ENCODE assay signal across 24 cellular contexts in genomic region chr9:114469091-114469853, GRCh38.
"Had no signal": no experiment of that assay in that cellular context is flagged by ENCODE, and none has a peak within 500 bp of the region (broad histone marks: within the 10 kb centered on the region; RNA-seq: fewer than 3 reads in every experiment).

No MANE protein-coding gene starts in this region.

- H3K4me3 Mint-ChIP-seq: dendritic cell treated with granulocyte-macrophage colony-stimulating factor and Interleukin-4, amounts not matched to agents 40 ng/mL and 50 ng/mL, for 4 days; natural killer cell; stimulated activated memory B cell treated with anti-CD40 and anti-IgM and Interleukin-4, amounts not matched to agents 10 μg/mL and 1 μg/mL and 100 μg/mL, for 72 hours; stimulated activated naive CD8-positive, alpha-beta T cell treated with anti-CD3 and anti-CD28 coated beads, Interleukin-15, Interleukin-2, amounts not matched to agents 100 ng/mL and 50 ng/mL, for 24 hours had no signal

- DNase-seq: effector memory CD4-positive, alpha-beta T cell; erythroblast; esophagus squamous epithelium; foreskin melanocyte; glutamatergic neuron; heart right ventricle; hippocampal formation; left cardiac atrium; mammary epithelial cell; natural killer cell; pancreas; stimulated activated CD4-positive, alpha-beta T cell treated with anti-CD3 and anti-CD28 coated beads, Interleukin-12 subunit alpha, Interleukin-12 subunit beta, amount 100 ng/mL, for 4 hours; stimulated activated CD4-positive, alpha-beta T cell treated with anti-CD3 and anti-CD28 coated beads, Interleukin-1b, Interleukin-23, amount 100 ng/mL, for 48 hours; stimulated activated CD4-positive, alpha-beta T cell treated with anti-CD3 and anti-CD28 coated beads, Interleukin-4, amount 100 ng/mL, for 1 hour; thyroid gland; trophoblast cell had no signal

- H3K9me3 Mint-ChIP-seq: dendritic cell treated with granulocyte-macrophage colony-stimulating factor and Interleukin-4, amounts not matched to agents 40 ng/mL and 50 ng/mL, for 4 days; stimulated activated memory B cell treated with anti-CD40 and anti-IgM and Interleukin-4, amounts not matched to agents 10 μg/mL and 1 μg/mL and 100 μg/mL, for 72 hours; stimulated activated naive CD8-positive, alpha-beta T cell treated with anti-CD3 and anti-CD28 coated beads, Interleukin-15, Interleukin-2, amounts not matched to agents 100 ng/mL and 50 ng/mL, for 24 hours had no signal

- H3K4me3 ChIP-seq: esophagus squamous epithelium, heart right ventricle, left lung, pancreas, right lobe of liver, smooth muscle cell, thyroid gland, vagina had no signal

- H3K9me3 ChIP-seq: esophagus squamous epithelium, left lung, neutrophil, pancreas, right lobe of liver, thyroid gland, vagina had no signal

- H3K27ac ChIP-seq: esophagus squamous epithelium, heart right ventricle, left lung, neutrophil, pancreas, right lobe of liver, thyroid gland, vagina had no signal

- ATAC-seq: heart right ventricle; left cardiac atrium; left lung; natural killer cell; pancreas; right lobe of liver; stimulated activated memory B cell treated with anti-CD40 and anti-IgM and Interleukin-4, amounts not matched to agents 10 μg/mL and 1 μg/mL and 100 μg/mL, for 72 hours had no signal

- H3K4me2 ChIP-seq: smooth muscle cell had no signal

- H3K4me1 ChIP-seq: heart right ventricle, left lung, pancreas, thyroid gland, vagina had no signal

- H3K36me3 ChIP-seq: esophagus squamous epithelium, heart right ventricle, left lung, neutrophil, pancreas, right lobe of liver, thyroid gland, vagina had no signal

- H3K27me3 Mint-ChIP-seq: dendritic cell treated with granulocyte-macrophage colony-stimulating factor and Interleukin-4, amounts not matched to agents 40 ng/mL and 50 ng/mL, for 4 days; stimulated activated memory B cell treated with anti-CD40 and anti-IgM and Interleukin-4, amounts not matched to agents 10 μg/mL and 1 μg/mL and 100 μg/mL, for 72 hours; stimulated activated naive CD8-positive, alpha-beta T cell treated with anti-CD3 and anti-CD28 coated beads, Interleukin-15, Interleukin-2, amounts not matched to agents 100 ng/mL and 50 ng/mL, for 24 hours had no signal

- H3K36me3 Mint-ChIP-seq: natural killer cell had no signal

- H3K4me1 Mint-ChIP-seq: natural killer cell had no signal

- H3K27me3 ChIP-seq: esophagus squamous epithelium, heart right ventricle, left lung, neutrophil, pancreas, right lobe of liver, thyroid gland, vagina had no signal

- H3K27ac Mint-ChIP-seq: dendritic cell treated with granulocyte-macrophage colony-stimulating factor and Interleukin-4, amounts not matched to agents 40 ng/mL and 50 ng/mL, for 4 days; natural killer cell; stimulated activated memory B cell treated with anti-CD40 and anti-IgM and Interleukin-4, amounts not matched to agents 10 μg/mL and 1 μg/mL and 100 μg/mL, for 72 hours; stimulated activated naive CD8-positive, alpha-beta T cell treated with anti-CD3 and anti-CD28 coated beads, Interleukin-15, Interleukin-2, amounts not matched to agents 100 ng/mL and 50 ng/mL, for 24 hours had no signal
